1 cellular context compared by ENCODE assay signal in the genomic region with DNA sequence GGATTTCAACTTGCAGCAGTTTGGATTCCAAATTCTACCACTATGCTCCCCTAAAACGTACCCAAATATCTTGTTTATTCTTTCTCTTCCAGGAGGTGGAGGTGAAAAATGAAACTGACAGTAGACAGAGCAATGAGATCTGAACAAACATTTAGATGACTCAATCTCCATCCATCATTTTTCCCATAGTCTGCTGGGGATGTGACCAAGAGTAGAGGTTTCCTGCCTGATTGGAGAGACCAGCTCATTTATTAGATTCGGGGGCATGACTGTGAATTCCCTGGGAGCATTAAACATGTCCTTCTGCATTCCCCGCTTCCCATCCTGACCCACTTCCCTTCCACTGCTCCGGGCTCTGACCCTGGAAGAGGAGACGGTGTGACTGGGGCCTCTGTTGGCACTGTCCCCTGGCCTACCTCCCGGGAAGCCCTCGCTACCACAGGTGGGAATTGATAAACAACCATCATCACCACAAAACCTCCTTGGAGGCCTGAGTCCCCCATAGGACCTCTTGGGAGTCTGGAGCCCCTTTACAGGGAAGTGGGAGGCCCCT.
TF ChIP-seq lines count a peak whose summit lies in the region.

No MANE protein-coding gene starts in this region.

TF ChIP-seq in WTC11, 78 proteins besides CTCF, POLR2A, EP300 and RAD21 (continued from another document):
- TF ChIP-seq, protein P1, sequence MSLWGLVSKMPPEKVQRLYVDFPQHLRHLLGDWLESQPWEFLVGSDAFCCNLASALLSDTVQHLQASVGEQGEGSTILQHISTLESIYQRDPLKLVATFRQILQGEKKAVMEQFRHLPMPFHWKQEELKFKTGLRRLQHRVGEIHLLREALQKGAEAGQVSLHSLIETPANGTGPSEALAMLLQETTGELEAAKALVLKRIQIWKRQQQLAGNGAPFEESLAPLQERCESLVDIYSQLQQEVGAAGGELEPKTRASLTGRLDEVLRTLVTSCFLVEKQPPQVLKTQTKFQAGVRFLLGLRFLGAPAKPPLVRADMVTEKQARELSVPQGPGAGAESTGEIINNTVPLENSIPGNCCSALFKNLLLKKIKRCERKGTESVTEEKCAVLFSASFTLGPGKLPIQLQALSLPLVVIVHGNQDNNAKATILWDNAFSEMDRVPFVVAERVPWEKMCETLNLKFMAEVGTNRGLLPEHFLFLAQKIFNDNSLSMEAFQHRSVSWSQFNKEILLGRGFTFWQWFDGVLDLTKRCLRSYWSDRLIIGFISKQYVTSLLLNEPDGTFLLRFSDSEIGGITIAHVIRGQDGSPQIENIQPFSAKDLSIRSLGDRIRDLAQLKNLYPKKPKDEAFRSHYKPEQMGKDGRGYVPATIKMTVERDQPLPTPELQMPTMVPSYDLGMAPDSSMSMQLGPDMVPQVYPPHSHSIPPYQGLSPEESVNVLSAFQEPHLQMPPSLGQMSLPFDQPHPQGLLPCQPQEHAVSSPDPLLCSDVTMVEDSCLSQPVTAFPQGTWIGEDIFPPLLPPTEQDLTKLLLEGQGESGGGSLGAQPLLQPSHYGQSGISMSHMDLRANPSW (CRISPR knock-in tag; conservative IDR thresholded peaks at IDR 0.05; ENCODE audit: low read depth): no peak
- no peak for TF ChIP-seq ZNF396 (CRISPR knock-in tag; IDR thresholded peaks at IDR 0.05; ENCODE audit: borderline replicate concordance)
- TF ChIP-seq ZNF219 (CRISPR knock-in tag; IDR thresholded peaks at IDR 0.05; ENCODE audit: borderline replicate concordance): no peak
